Comparison of ENCODE assay signal across 18 cellular contexts in genomic region chr1:83918688-83919285, GRCh38.
"Had no signal": no experiment of that assay in that cellular context is flagged by ENCODE, and none has a peak within 500 bp of the region (broad histone marks: within the 10 kb centered on the region; RNA-seq: fewer than 3 reads in every experiment).

No MANE protein-coding gene starts in this region.

- H3K27me3 ChIP-seq: heart left ventricle, neutrophil, spleen, transverse colon had no signal

- H3K27ac ChIP-seq: coronary artery, heart left ventricle, neutrophil, spleen, thoracic aorta, transverse colon had no signal

- H3K36me3 ChIP-seq: neutrophil, spleen, transverse colon had no signal

- ATAC-seq: esophagus mucosa; heart left ventricle; left colon; naive thymus-derived CD4-positive, alpha-beta T cell; sciatic nerve; stimulated activated memory B cell treated with anti-CD40 and anti-IgM and Interleukin-4, amounts not matched to agents 10 μg/mL and 1 μg/mL and 100 μg/mL, for 72 hours had no signal

- DNase-seq: effector CD4-positive, alpha-beta T cell; heart left ventricle; hippocampal formation; left colon; naive thymus-derived CD4-positive, alpha-beta T cell; nephron progenitor cell; posterior cingulate gyrus; spleen; stimulated activated CD4-positive, alpha-beta T cell treated with anti-CD3 and anti-CD28 coated beads, Interleukin-15, amount 100 ng/mL, for 24 hours; stimulated activated CD4-positive, alpha-beta T cell treated with anti-CD3 and anti-CD28 coated beads, Interleukin-1b, Interleukin-23, amount 100 ng/mL, for 48 hours; stimulated activated CD4-positive, alpha-beta T cell treated with anti-CD3 and anti-CD28 coated beads, Interleukin-4, amount 100 ng/mL, for 24 hours; transverse colon had no signal

- H3K4me3 ChIP-seq: coronary artery, heart left ventricle, spleen, thoracic aorta, transverse colon had no signal

- H3K4me1 ChIP-seq: heart left ventricle, spleen, transverse colon had no signal
